ENCODE assay signal across 24 cellular contexts in genomic region chr10:120017731-120018130, GRCh38.
DNase-seq lines count a peak whose midpoint lies in the region; ATAC-seq lines count a peak whose summit lies in the region.
"Had no signal": no experiment of that assay in that cellular context is flagged by ENCODE, and none has a peak within 500 bp of the region (broad histone marks: within the 10 kb centered on the region; RNA-seq: fewer than 3 reads in every experiment).

No MANE protein-coding gene starts in this region.

- H3K36me3 Mint-ChIP-seq in effector memory CD8-positive, alpha-beta T cell (ENCODE audit: insufficient read depth), result no peaks in the 10 kb centered on the region

- ATAC-seq in effector memory CD8-positive, alpha-beta T cell (replicated peaks), result no peak
- ATAC-seq: GM12878, HCT116, HepG2 had no signal

- H3K27ac Mint-ChIP-seq in effector memory CD8-positive, alpha-beta T cell, result no peak overlapping the region
- H3K27ac Mint-ChIP-seq: CD4-positive, alpha-beta T cell had no signal

- H3K4me1 Mint-ChIP-seq in effector memory CD8-positive, alpha-beta T cell (ENCODE audit: low read depth in 2 of 2), result no peaks in the 10 kb centered on the region

- H3K27me3 Mint-ChIP-seq in effector memory CD8-positive, alpha-beta T cell, result peaks cover 45 to 72% of the 10 kb centered on the region in 2 donors

- no peaks in the 10 kb centered on the region for H3K9me3 Mint-ChIP-seq in effector memory CD8-positive, alpha-beta T cell
- H3K9me3 Mint-ChIP-seq: CD4-positive, alpha-beta T cell had no signal

- no peak overlapping the region for H3K4me3 Mint-ChIP-seq in effector memory CD8-positive, alpha-beta T cell
- H3K4me3 Mint-ChIP-seq: CD4-positive, alpha-beta T cell had no signal

- DNase-seq in NCI-H748 (lab: John Stamatoyannopoulos, UW; ENCODE audit: unreplicated experiment) (peak; percentile 12), NCI-H748 treated with DMSO at 0.1 percent for 48 hours (lab: John Stamatoyannopoulos, UW) (no peak), RPMI7951 (ENCODE audit: low read depth) (peak; percentile 4), kidney tubule cell (ENCODE audit: low spot score) (peak; percentile 17), NCI-H1048 (lab: John Stamatoyannopoulos, UW) (no peak), NOMO-1 treated with DMSO at 0.1 percent for 48 hours (lab: John Stamatoyannopoulos, UW; ENCODE audit: unreplicated experiment) (no peak)
- DNase-seq in effector memory CD8-positive, alpha-beta T cell, result no peak
- DNase-seq: Caco-2; CD4-positive, alpha-beta T cell; DMS79; EL; GDM1; Karpas-422; NCI-H1105; NCI-H1436 treated with DMSO at 0.1 percent for 48 hours; NCI-H187 treated with DMSO at 0.1 percent for 48 hours; NCI-H2227 treated with DMSO at 0.1 percent for 48 hours; NCI-H510A treated with DMSO at 0.1 percent for 48 hours; NCI-H774; PC-9; SHP77 had no signal

Comparison
In these comparisons a context has a peak if more than half of its experiments do, and no peak if none do; other contexts are left out.
1. DNase-seq: peak in NCI-H748 (single experiment), RPMI7951 (single experiment) and kidney tubule cell (single experiment); none in NCI-H748 treated with DMSO at 0.1 percent for 48 hours (single experiment), NCI-H1048 (single experiment), effector memory CD8-positive, alpha-beta T cell (0 of 3) and NOMO-1 treated with DMSO at 0.1 percent for 48 hours (single experiment).